Comparison of ENCODE assay signal across 15 cellular contexts in genomic region chr3:136055491-136055890, GRCh38.
DNase-seq lines count a peak whose midpoint lies in the region; ATAC-seq, FAIRE-seq and TF ChIP-seq lines count a peak whose summit lies in the region.
"Had no signal": no experiment of that assay in that cellular context is flagged by ENCODE, and none has a peak within 500 bp of the region (broad histone marks: within the 10 kb centered on the region; RNA-seq: fewer than 3 reads in every experiment).

No MANE protein-coding gene starts in this region.

- H3K79me2 ChIP-seq in astrocyte (ENCODE audit: insufficient read depth, low read length): no peaks in the 10 kb centered on the region
- H3K79me2 ChIP-seq in keratinocyte (ENCODE audit: control insufficient read depth, insufficient read depth, low read length): no peaks in the 10 kb centered on the region

- H3K27ac ChIP-seq in astrocyte (ENCODE audit: low read depth, low read length) (no peak overlapping the region), keratinocyte (ENCODE audit: control insufficient read depth, insufficient read depth, low read length) (no peak overlapping the region)
- H3K27ac ChIP-seq: BLaER1 treated with 17β-estradiol and CSF1 and Interleukin-3, amounts not matched to agents 10 nM and 100 nM had no signal

- no peaks in the 10 kb centered on the region for H3K9me3 Mint-ChIP-seq in astrocyte (ENCODE audit: unreplicated experiment)
- no peaks in the 10 kb centered on the region for H3K9me3 Mint-ChIP-seq in natural killer cell treated with Interleukin-12 subunit alpha and Interleukin-12 subunit beta and Interleukin-15 and Interleukin-18, amount 100 ng/mL, for 72 hours

- peaks cover 31% of the 10 kb centered on the region for H3K36me3 Mint-ChIP-seq in astrocyte (ENCODE audit: low read depth, unreplicated experiment)
- H3K36me3 Mint-ChIP-seq in natural killer cell treated with Interleukin-12 subunit alpha and Interleukin-12 subunit beta and Interleukin-15 and Interleukin-18, amount 100 ng/mL, for 72 hours: no peaks in the 10 kb centered on the region
- H3K36me3 Mint-ChIP-seq: CD4-positive, CD25-positive, alpha-beta regulatory T cell had no signal

- H3K9me1 ChIP-seq in keratinocyte (ENCODE audit: control insufficient read depth, extremely low read depth, insufficient read depth, low read length): no peaks in the 10 kb centered on the region

- H3K4me2 ChIP-seq in astrocyte (ENCODE audit: low read length) (no peak overlapping the region), keratinocyte (ENCODE audit: control insufficient read depth, extremely low read depth, insufficient read depth, low read depth, low read length) (no peak overlapping the region)
- H3K4me2 ChIP-seq: BLaER1 treated with 17β-estradiol and CSF1 and Interleukin-3, amounts not matched to agents 10 nM and 100 nM had no signal

- H3K9me3 ChIP-seq in astrocyte (ENCODE audit: insufficient read depth, low read depth, low read length) (no peaks in the 10 kb centered on the region), keratinocyte (ENCODE audit: control insufficient read depth, low read depth, low read length) (no peaks in the 10 kb centered on the region)

- TF ChIP-seq CTCF in astrocyte (IDR thresholded peaks at IDR 0.05; ENCODE audit: insufficient read depth, low read depth, low read length) (no peak), keratinocyte (optimal IDR thresholded peaks at IDR 0.05 in 1 of 3, IDR thresholded peaks at IDR 0.05 in 1 of 3, conservative IDR thresholded peaks at IDR 0.05 in 1 of 3; ENCODE audit: extremely low read depth in 1 of 3, insufficient read depth in 2 of 3, low read length in 3 of 3) (no peak)

- H4K20me1 ChIP-seq in astrocyte (ENCODE audit: insufficient read depth, low read length) (no peaks in the 10 kb centered on the region), keratinocyte (ENCODE audit: control insufficient read depth, extremely low read depth, insufficient read depth, low read length) (no peaks in the 10 kb centered on the region)
- H4K20me1 ChIP-seq: BLaER1 treated with 17β-estradiol and CSF1 and Interleukin-3, amounts not matched to agents 10 nM and 100 nM had no signal

- H2AFZ ChIP-seq in astrocyte (ENCODE audit: low read depth, low read length) (no peak overlapping the region), keratinocyte (ENCODE audit: control insufficient read depth, low read length) (no peak overlapping the region)

- no peaks in the 10 kb centered on the region for H3K4me1 Mint-ChIP-seq in astrocyte (ENCODE audit: low read depth, unreplicated experiment)
- peaks cover 3 to 4% of the 10 kb centered on the region in 2 donors for H3K4me1 Mint-ChIP-seq in natural killer cell treated with Interleukin-12 subunit alpha and Interleukin-12 subunit beta and Interleukin-15 and Interleukin-18, amount 100 ng/mL, for 72 hours (ENCODE audit: low read depth in 2 of 2)
- H3K4me1 Mint-ChIP-seq: CD4-positive, CD25-positive, alpha-beta regulatory T cell had no signal

- H3K4me1 ChIP-seq in astrocyte (ENCODE audit: insufficient read depth, low read length) (no peaks in the 10 kb centered on the region), keratinocyte (ENCODE audit: control insufficient read depth, extremely low read depth, insufficient read depth, low read length) (no peaks in the 10 kb centered on the region)

- ATAC-seq in natural killer cell treated with Interleukin-12 subunit alpha and Interleukin-12 subunit beta and Interleukin-15 and Interleukin-18, amount 100 ng/mL, for 72 hours: no peak
- ATAC-seq in GM18867 (IDR thresholded peaks at IDR 0.05; ENCODE audit: unreplicated experiment): no peak

- H3K27me3 ChIP-seq in astrocyte (ENCODE audit: insufficient read depth, low read length): no peaks in the 10 kb centered on the region
- H3K27me3 ChIP-seq in keratinocyte (ENCODE audit: control insufficient read depth, extremely low read depth, insufficient read depth, low read length): no peaks in the 10 kb centered on the region
- H3K27me3 ChIP-seq: BLaER1 treated with 17β-estradiol and CSF1 and Interleukin-3, amounts not matched to agents 10 nM and 100 nM had no signal

- H3K4me3 Mint-ChIP-seq in astrocyte (ENCODE audit: unreplicated experiment): no peak overlapping the region
- no peak overlapping the region for H3K4me3 Mint-ChIP-seq in natural killer cell treated with Interleukin-12 subunit alpha and Interleukin-12 subunit beta and Interleukin-15 and Interleukin-18, amount 100 ng/mL, for 72 hours
- H3K4me3 Mint-ChIP-seq: CD4-positive, CD25-positive, alpha-beta regulatory T cell had no signal

- dilution Hi-C loops in keratinocyte (cut with MboI; ENCODE audit: extremely low pct_ligation_motif_present, low sequenced_read_pairs): no loop called here

- H3K4me3 ChIP-seq in astrocyte (ENCODE audit: insufficient read depth, low read depth, low read length) (no peak overlapping the region), keratinocyte (ENCODE audit: control insufficient read depth in 2 of 3, extremely low read depth in 1 of 3, insufficient read depth in 2 of 3, low read depth in 1 of 3, low read length in 3 of 3) (no peak overlapping the region)
- H3K4me3 ChIP-seq: BLaER1 treated with 17β-estradiol and CSF1 and Interleukin-3, amounts not matched to agents 10 nM and 100 nM had no signal

- DNase-seq in EH (ENCODE audit: low read depth) (peak; percentile 31), HCEC 1CT (peak; percentile 25), astrocyte (ENCODE audit: low read depth) (peak; percentile 13), keratinocyte (ENCODE audit: low read depth, low spot score) (no peak), NCI-H1694 treated with DMSO at 0.1 percent for 48 hours (lab: John Stamatoyannopoulos, UW) (no peak)
- no peak for DNase-seq in natural killer cell treated with Interleukin-12 subunit alpha and Interleukin-12 subunit beta and Interleukin-15 and Interleukin-18, amount 100 ng/mL, for 72 hours (ENCODE audit: low spot score)
- DNase-seq: 8988T; CD4-positive, CD25-positive, alpha-beta regulatory T cell; DMS 273 treated with DMSO at 0.1 percent for 48 hours had no signal

- H3K9ac ChIP-seq in astrocyte (ENCODE audit: low read length) (no peak overlapping the region), keratinocyte (ENCODE audit: control insufficient read depth, extremely low read depth, insufficient read depth, low read length) (no peak overlapping the region)
- H3K9ac ChIP-seq: BLaER1 treated with 17β-estradiol and CSF1 and Interleukin-3, amounts not matched to agents 10 nM and 100 nM had no signal

- FAIRE-seq in astrocyte (lab: Jason Lieb, UNC) (peak; percentile 63), keratinocyte (lab: Jason Lieb, UNC) (peak; percentile 9)
- FAIRE-seq: G401.6, GM12892, GM19239, H1 had no signal

- H3K27me3 Mint-ChIP-seq in astrocyte (ENCODE audit: low read depth, unreplicated experiment): no peaks in the 10 kb centered on the region
- peaks cover 31 to 70% of the 10 kb centered on the region in 2 donors for H3K27me3 Mint-ChIP-seq in natural killer cell treated with Interleukin-12 subunit alpha and Interleukin-12 subunit beta and Interleukin-15 and Interleukin-18, amount 100 ng/mL, for 72 hours

- no peak overlapping the region for H3K27ac Mint-ChIP-seq in astrocyte (ENCODE audit: unreplicated experiment)
- no peak overlapping the region for H3K27ac Mint-ChIP-seq in natural killer cell treated with Interleukin-12 subunit alpha and Interleukin-12 subunit beta and Interleukin-15 and Interleukin-18, amount 100 ng/mL, for 72 hours
- H3K27ac Mint-ChIP-seq: CD4-positive, CD25-positive, alpha-beta regulatory T cell had no signal

- H3K36me3 ChIP-seq in astrocyte (ENCODE audit: insufficient read depth, low read length) (peaks cover 3% of the 10 kb centered on the region), keratinocyte (ENCODE audit: control insufficient read depth in 2 of 2, extremely low read depth in 1 of 2, insufficient read depth in 2 of 2, low read length in 2 of 2) (peaks cover 0 to 5% of the 10 kb centered on the region in 2 experiments)
- H3K36me3 ChIP-seq: BLaER1 treated with 17β-estradiol and CSF1 and Interleukin-3, amounts not matched to agents 10 nM and 100 nM had no signal

Comparison
In these comparisons a context has a peak if more than half of its experiments do, and no peak if none do; other contexts are left out.
1. DNase-seq: peak in EH (single experiment), HCEC 1CT (single experiment) and astrocyte (single experiment); none in keratinocyte (single experiment), NCI-H1694 treated with DMSO at 0.1 percent for 48 hours (single experiment) and natural killer cell treated with Interleukin-12 subunit alpha and Interleukin-12 subunit beta and Interleukin-15 and Interleukin-18, amount 100 ng/mL, for 72 hours (single experiment).